1 cellular context compared by ENCODE assay signal in the genomic region with DNA sequence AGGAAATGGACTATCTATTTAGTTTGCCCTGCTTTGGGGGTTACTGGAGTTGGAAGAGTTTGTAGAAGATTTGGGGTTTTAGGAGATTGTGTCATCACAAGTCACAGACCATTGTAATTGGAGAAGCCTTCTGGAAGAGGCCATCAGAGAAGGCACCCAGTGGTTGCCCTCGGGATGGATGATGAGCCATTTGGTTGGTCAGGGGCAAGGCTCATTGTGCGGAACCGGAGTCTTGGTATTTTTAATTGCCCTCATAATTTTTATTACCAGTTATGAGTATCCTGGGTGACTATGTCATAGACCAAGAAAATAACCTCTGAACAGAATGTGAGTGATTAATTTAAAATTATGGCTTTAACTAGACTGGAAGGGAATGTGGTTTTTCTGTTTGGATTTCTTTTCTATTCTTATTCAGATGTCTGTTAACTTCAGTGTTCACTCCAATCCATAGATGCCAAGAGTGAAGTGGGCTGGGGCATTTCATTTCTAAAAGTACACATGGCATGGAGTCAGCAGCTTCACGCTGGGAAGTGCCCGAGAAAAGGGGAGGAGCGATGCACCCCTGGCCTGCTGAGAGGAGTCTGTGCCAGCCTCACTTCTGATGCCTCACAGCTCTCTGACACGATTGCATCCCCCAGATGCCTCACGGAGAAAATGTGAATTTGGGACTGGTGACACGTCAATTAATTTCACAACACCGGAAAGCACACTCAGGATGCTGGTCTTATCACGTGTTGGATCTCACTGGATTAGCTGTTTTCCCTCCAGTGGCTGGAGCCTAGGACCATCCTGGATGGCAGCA.
TF ChIP-seq lines count a peak whose summit lies in the region.

No MANE protein-coding gene starts in this region.

TF ChIP-seq in IMR-90, 13 proteins besides CTCF, POLR2A, EP300 and RAD21:
- no peak for TF ChIP-seq RCOR1 (IDR thresholded peaks at IDR 0.05; ENCODE audit: insufficient replicate concordance, low read length)
- TF ChIP-seq, protein P1, sequence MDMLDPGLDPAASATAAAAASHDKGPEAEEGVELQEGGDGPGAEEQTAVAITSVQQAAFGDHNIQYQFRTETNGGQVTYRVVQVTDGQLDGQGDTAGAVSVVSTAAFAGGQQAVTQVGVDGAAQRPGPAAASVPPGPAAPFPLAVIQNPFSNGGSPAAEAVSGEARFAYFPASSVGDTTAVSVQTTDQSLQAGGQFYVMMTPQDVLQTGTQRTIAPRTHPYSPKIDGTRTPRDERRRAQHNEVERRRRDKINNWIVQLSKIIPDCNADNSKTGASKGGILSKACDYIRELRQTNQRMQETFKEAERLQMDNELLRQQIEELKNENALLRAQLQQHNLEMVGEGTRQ (IDR thresholded peaks at IDR 0.05; ENCODE audit: low read depth, low read length), result peak; percentile 78
- TF ChIP-seq BHLHE40 (IDR thresholded peaks at IDR 0.05; ENCODE audit: low read depth, low read length), result peak; percentile 67
- peak; percentile 86 for TF ChIP-seq CEBPB (IDR thresholded peaks at IDR 0.05; ENCODE audit: low read depth, low read length)
TF ChIP-seq in IMR-90: peak in this region for 3.
